In genomic region chr1:229128209-229128608, GRCh38 we compare ENCODE assay signal across 23 cellular contexts.
DNase-seq lines count a peak whose midpoint lies in the region; TF ChIP-seq lines count a peak whose summit lies in the region.
"Had no signal": no experiment of that assay in that cellular context is flagged by ENCODE, and none has a peak within 500 bp of the region (broad histone marks: within the 10 kb centered on the region; RNA-seq: fewer than 3 reads in every experiment).

No MANE protein-coding gene starts in this region.

- TF ChIP-seq CTCF in breast epithelium (IDR thresholded peaks at IDR 0.05): no peak
- no peak for TF ChIP-seq CTCF in mammary epithelial cell (conservative IDR thresholded peaks at IDR 0.05 in 1 of 2, IDR thresholded peaks at IDR 0.05 in 1 of 2; ENCODE audit: extremely low read depth in 1 of 2, insufficient read depth in 1 of 2, low read depth in 1 of 2, low read length in 2 of 2)
- TF ChIP-seq CTCF in dorsolateral prefrontal cortex (IDR thresholded peaks at IDR 0.05 in 54 of 56, conservative IDR thresholded peaks at IDR 0.05 in 2 of 56; ENCODE audit: low read depth in 1 of 56, partially characterized antibody in 56 of 56): no peak
- no peak for TF ChIP-seq CTCF in sigmoid colon (IDR thresholded peaks at IDR 0.05)

- TF ChIP-seq POLR2A in breast epithelium (IDR thresholded peaks at IDR 0.05): no peak
- TF ChIP-seq POLR2A in sigmoid colon (IDR thresholded peaks at IDR 0.05): no peak

- no peaks in the 10 kb centered on the region for H3K4me1 ChIP-seq in breast epithelium
- H3K4me1 ChIP-seq in mammary epithelial cell (ENCODE audit: insufficient read depth, low read length): peaks cover 3% of the 10 kb centered on the region
- H3K4me1 ChIP-seq in sigmoid colon: no peaks in the 10 kb centered on the region
- H3K4me1 ChIP-seq: vagina had no signal

- TF ChIP-seq EP300 in sigmoid colon (IDR thresholded peaks at IDR 0.05): no peak

- H3K36me3 ChIP-seq in breast epithelium (no peaks in the 10 kb centered on the region), mammary epithelial cell (ENCODE audit: insufficient read depth, low read length) (no peaks in the 10 kb centered on the region), KOPT-K1 (ENCODE audit: insufficient read depth, low read length) (no peaks in the 10 kb centered on the region), sigmoid colon (no peaks in the 10 kb centered on the region)
- H3K36me3 ChIP-seq: lower lobe of right lung, neutrophil, vagina had no signal

- no TSS peak for BruUV-seq in mammary epithelial cell (replicated peaks; lab: Mats Ljungman, UMichigan)

- H3K79me2 ChIP-seq in mammary epithelial cell (ENCODE audit: insufficient read depth, low read length): no peaks in the 10 kb centered on the region

- H3K9ac ChIP-seq in mammary epithelial cell (ENCODE audit: insufficient read depth, low read length): no peak overlapping the region

- in situ Hi-C loops in mammary epithelial cell (cut with MboI; ENCODE audit: low sequenced_read_pairs in 2 of 2): no loop called here

- H3K9me3 ChIP-seq in breast epithelium (no peaks in the 10 kb centered on the region), mammary epithelial cell (replicated peaks; ENCODE audit: insufficient read depth, low read length) (no peaks in the 10 kb centered on the region), KOPT-K1 (ENCODE audit: insufficient read depth, low read length, poor library complexity, severe bottlenecking) (no peaks in the 10 kb centered on the region), sigmoid colon (no peaks in the 10 kb centered on the region)
- H3K9me3 ChIP-seq: lower lobe of right lung, neutrophil, vagina had no signal

- no peak overlapping the region for H2AFZ ChIP-seq in mammary epithelial cell (ENCODE audit: low read depth, low read length)

- peak overlapping the region; percentile 37 to 46 for H3K27ac ChIP-seq in breast epithelium
- H3K27ac ChIP-seq in mammary epithelial cell (ENCODE audit: insufficient read depth, low read depth, low read length): no peak overlapping the region
- peak overlapping the region; percentile 59 for H3K27ac ChIP-seq in KOPT-K1 (ENCODE audit: low read depth, low read length, poor library complexity, severe bottlenecking)
- peak overlapping the region in 53 of 59 donors; percentile 5 to 98 (median 68) for H3K27ac ChIP-seq in dorsolateral prefrontal cortex
- no peak overlapping the region for H3K27ac ChIP-seq in sigmoid colon
- H3K27ac ChIP-seq: lower lobe of right lung, neutrophil, skin epidermis, vagina had no signal

- H3K4me3 ChIP-seq in breast epithelium: no peak overlapping the region
- no peak overlapping the region for H3K4me3 ChIP-seq in mammary epithelial cell (replicated peaks in 1 of 3; ENCODE audit: insufficient read depth in 1 of 3, low read depth in 2 of 3, low read length in 3 of 3)
- H3K4me3 ChIP-seq in dorsolateral prefrontal cortex: no peak overlapping the region
- H3K4me3 ChIP-seq in sigmoid colon: no peak overlapping the region
- H3K4me3 ChIP-seq: lower lobe of right lung, skin epidermis, vagina had no signal

- H3K27me3 ChIP-seq in breast epithelium (no peaks in the 10 kb centered on the region), mammary epithelial cell (ENCODE audit: insufficient read depth, low read length) (peaks cover 18% of the 10 kb centered on the region), dorsolateral prefrontal cortex (no peaks in the 10 kb centered on the region), sigmoid colon (no peaks in the 10 kb centered on the region)
- H3K27me3 ChIP-seq: neutrophil, vagina had no signal

- no peak overlapping the region for H3K4me2 ChIP-seq in mammary epithelial cell (ENCODE audit: insufficient read depth, low read depth, low read length)

- CTCF ChIA-PET in mammary epithelial cell (lab: Charles Lee; ENCODE audit: low non-redundant PET): no interaction called here

- DNase-seq in breast epithelium (ENCODE audit: low spot score in 2 of 2): no peak
- no peak for DNase-seq in mammary epithelial cell
- no peak for DNase-seq in dorsolateral prefrontal cortex
- DNase-seq in sigmoid colon: peak; percentile 48
- no peak for DNase-seq in SW480 (ENCODE audit: low spot score)
- DNase-seq in NCI-H187 (lab: John Stamatoyannopoulos, UW): no peak
- no peak for DNase-seq in RKO (ENCODE audit: low spot score)
- DNase-seq: activated CD4-positive, alpha-beta T cell treated with anti-CD3 and anti-CD28 coated beads, Interleukin-2, amount 10 ng/mL, durations not matched to agents 24 days and 14 days; activated gamma-delta T cell treated with Interleukin-2 at 50 U/mL for 16 hours; activated naive CD8-positive, alpha-beta T cell treated with anti-CD3 and anti-CD28 coated beads, Interleukin-2, amount 50 U/mL, for 24 hours; activated T-cell treated with anti-CD3 and anti-CD28 coated beads, Interleukin-2, amount 50 U/mL, for 4 hours; AML-193; DND-41; islet precursor cell; lower lobe of right lung; NCI-H1417 treated with DMSO at 0.1 percent for 48 hours; NCI-H2081 treated with DMSO at 0.1 percent for 48 hours; NCI-H345; stimulated activated naive CD8-positive, alpha-beta T cell treated with anti-CD3 and anti-CD28 coated beads, Interleukin-15, Interleukin-2, amounts not matched to agents 100 U/mL and 50 U/mL, for 24 hours had no signal

- intact Hi-C loops in breast epithelium (cut with DNase I; ENCODE audit: low total_unique reads) (no loop called here), mammary epithelial cell (cut with micrococcal nuclease) (no loop called here), dorsolateral prefrontal cortex (cut with DNase I) (loop anchor here in 1 of 2 donors (10.0 kb wide), 1 partner anchor 103 kb away; no protein-coding TSS in a partner anchor), sigmoid colon (cut with DNase I) (no loop called here)

- 84% methylated on average over 5 of the region's 6 CpGs for WGBS in mammary epithelial cell (ENCODE audit: low coverage, missing lambda C conversion rate)
- 79 to 83% methylated on average over 6 of the region's 6 CpGs for WGBS in sigmoid colon, 2 donors

- H4K20me1 ChIP-seq in mammary epithelial cell (ENCODE audit: insufficient read depth, low read length): no peaks in the 10 kb centered on the region

- dilution Hi-C loops in mammary epithelial cell (cut with HindIII; ENCODE audit: low sequenced_read_pairs): no loop called here

Comparison
In these comparisons a context has a peak if more than half of its experiments do, and no peak if none do; other contexts are left out.
1. H3K27ac ChIP-seq: peak in breast epithelium (2 of 2), KOPT-K1 (single experiment) and dorsolateral prefrontal cortex (53 of 59); none in mammary epithelial cell (single experiment) and sigmoid colon (0 of 4).